Comparison of ENCODE assay signal across 8 cellular contexts in genomic region chr5:134465856-134466240, GRCh38. TPM values are rescaled to one million over a fixed set of nuclear protein-coding genes. Genes with fewer than 3 reads are reported as not detected.
DNase-seq lines count a peak whose midpoint lies in the region; ATAC-seq and TF ChIP-seq lines count a peak whose summit lies in the region.

No MANE protein-coding gene starts in this region.

- peak overlapping the region; percentile 87 for H3K4me3 Mint-ChIP-seq in endothelial cell (ENCODE audit: unreplicated experiment)

- H3K36me3 Mint-ChIP-seq in endothelial cell (ENCODE audit: low read depth, unreplicated experiment), result no peaks in the 10 kb centered on the region

- H3K4me1 Mint-ChIP-seq in endothelial cell (ENCODE audit: unreplicated experiment), result peaks cover 3% of the 10 kb centered on the region

- H3K27ac Mint-ChIP-seq in endothelial cell (ENCODE audit: unreplicated experiment), result peak overlapping the region; percentile 88

- no peaks in the 10 kb centered on the region for H3K9me3 Mint-ChIP-seq in endothelial cell (ENCODE audit: unreplicated experiment)

- ATAC-seq in GM18867 (IDR thresholded peaks at IDR 0.05; ENCODE audit: unreplicated experiment) (peak; percentile 85), HG03103 (IDR thresholded peaks at IDR 0.05; ENCODE audit: low read depth, unreplicated experiment) (peak; percentile 75)

- peaks cover 5% of the 10 kb centered on the region for H3K27me3 Mint-ChIP-seq in endothelial cell (ENCODE audit: unreplicated experiment)

- no peak for TF ChIP-seq CTCF in AG09309 (IDR thresholded peaks at IDR 0.05; ENCODE audit: control insufficient read depth, insufficient read depth, low read depth, low read length, missing control alignments)
- TF ChIP-seq CTCF in endothelial cell (IDR thresholded peaks at IDR 0.05; ENCODE audit: unreplicated experiment), result no peak

- DNase-seq in AG09309 (ENCODE audit: low read depth), result peak; percentile 35
- DNase-seq in NCI-H748 treated with DMSO at 0.1 percent for 48 hours (lab: John Stamatoyannopoulos, UW), result peak; percentile 31
- peak; percentile 53 for DNase-seq in activated CD8-positive, alpha-beta memory T cell treated with anti-CD3 and anti-CD28 coated beads, Interleukin-2, amount 50 U/mL, for 4 hours
- DNase-seq in endothelial cell (ENCODE audit: low spot score), result peak; percentile 86
- peak; percentile 96 for DNase-seq in mesenteric fat pad (ENCODE audit: low spot score)
- peak; percentile 42 for DNase-seq in stimulated activated CD8-positive, alpha-beta memory T cell treated with anti-CD3 and anti-CD28 coated beads, Interleukin-4, amount 100 ng/mL, for 24 hours (ENCODE audit: low read depth)

- H3K4me3 ChIP-seq in AG09309 (ENCODE audit: control insufficient read depth, low read depth, low read length), result peak overlapping the region; percentile 28

RNA-seq across cellular contexts. Expression of gene CDKN2AIPNL, which starts 54.2 kb away (rescaled TPM):
- total RNA-seq in endothelial cell (ENCODE audit: unreplicated experiment) (26.2 TPM), mesenteric fat pad (19.5 TPM)

RNA-seq across cellular contexts. Expression of gene JADE2, which starts 59.6 kb away (rescaled TPM):
- total RNA-seq in endothelial cell (ENCODE audit: unreplicated experiment) (3.0 TPM), mesenteric fat pad (31.6 TPM)

Comparison
In these comparisons a context has a peak if more than half of its experiments do, and no peak if none do; other contexts are left out.
1. Peak in every context shown above with its lines: DNase-seq, ATAC-seq and H3K4me3 ChIP-seq.
2. DNase-seq: peak in every context shown above with its lines; median percentile 96 in mesenteric fat pad; 86 in endothelial cell; 53 in activated CD8-positive, alpha-beta memory T cell treated with anti-CD3 and anti-CD28 coated beads, Interleukin-2, amount 50 U/mL, for 4 hours; 42 in stimulated activated CD8-positive, alpha-beta memory T cell treated with anti-CD3 and anti-CD28 coated beads, Interleukin-4, amount 100 ng/mL, for 24 hours; 35 in AG09309; 31 in NCI-H748 treated with DMSO at 0.1 percent for 48 hours.